Comparison of ENCODE assay signal across 8 cellular contexts in genomic region chr17:7280519-7281073, GRCh38. TPM values are rescaled to one million over a fixed set of nuclear protein-coding genes. Genes with fewer than 3 reads are reported as not detected.
DNase-seq lines count a peak whose midpoint lies in the region; ATAC-seq, FAIRE-seq and TF ChIP-seq lines count a peak whose summit lies in the region.

No MANE protein-coding gene starts in this region.

- peaks cover 0 to 14% of the 10 kb centered on the region in 2 donors for H3K4me1 ChIP-seq in kidney (ENCODE audit: control insufficient read depth in 1 of 2, insufficient read depth in 1 of 2, low read depth in 1 of 2, low read length in 2 of 2)

- peak overlapping the region; percentile 35 to 46 for H3K4me3 ChIP-seq in kidney (ENCODE audit: low read length in 2 of 2)

- no peak for FAIRE-seq in kidney (lab: Jason Lieb, UNC)

- peak overlapping the region; percentile 52 to 84 for H3K9ac ChIP-seq in kidney (ENCODE audit: low read length in 2 of 2)

- H3K27ac ChIP-seq in kidney (ENCODE audit: low read depth in 2 of 2, low read length in 2 of 2), result peak overlapping the region; percentile 90 to 94

- TF ChIP-seq CTCF in GM10266 (IDR thresholded peaks at IDR 0.05; ENCODE audit: control insufficient read depth, insufficient read depth, low read depth, missing control alignments) (peak; percentile 82), kidney (IDR thresholded peaks at IDR 0.05; ENCODE audit: borderline replicate concordance, extremely low read depth, insufficient read depth) (peak; percentile 92)

- intact Hi-C loops in kidney (cut with DNase I), result no loop called here

- ATAC-seq in HG03066 (IDR thresholded peaks at IDR 0.05; ENCODE audit: low read depth, unreplicated experiment), result peak; percentile 59
- no peak for ATAC-seq in HG02870 (IDR thresholded peaks at IDR 0.05; ENCODE audit: unreplicated experiment)

- H3K9me3 ChIP-seq in kidney (ENCODE audit: control insufficient read depth in 1 of 2, low read length in 2 of 2), result no peaks in the 10 kb centered on the region

- peak; percentile 85 for DNase-seq in GM10266 (ENCODE audit: extremely low spot score)
- DNase-seq in NCI-H226, result peak; percentile 71
- peak; percentile 79 to 81 for DNase-seq in activated CD4-positive, alpha-beta T cell treated with anti-CD3 and anti-CD28 coated beads for 24 hours (ENCODE audit: low read depth in 2 of 2)
- DNase-seq in cerebellum (ENCODE audit: low spot score), result peak; percentile 85
- peak; percentile 91 for DNase-seq in kidney
- peak; percentile 90 for DNase-seq in stimulated activated CD4-positive, alpha-beta T cell treated with anti-CD3 and anti-CD28 coated beads, Interleukin-15, amount 100 ng/mL, for 24 hours

- H3K36me3 ChIP-seq in kidney (ENCODE audit: control insufficient read depth in 1 of 2, insufficient read depth in 2 of 2, low read length in 2 of 2), result no peaks in the 10 kb centered on the region

RNA-seq across cellular contexts. Expression of gene SLC2A4, which starts 0.9 kb away (rescaled TPM):
- total RNA-seq in cerebellum, result 0.18 TPM
- total RNA-seq in kidney, result 4.2 TPM
- 2.8 TPM for polyA plus RNA-seq in kidney (ENCODE audit: insufficient read depth, low read depth, low replicate concordance)

RNA-seq across cellular contexts. Expression of gene YBX2, which starts 13.8 kb away (rescaled TPM):
- total RNA-seq in cerebellum (1.5 TPM), kidney (1.3 TPM)
- 3.3 TPM for polyA plus RNA-seq in kidney (ENCODE audit: insufficient read depth, low read depth, low replicate concordance)

RNA-seq across cellular contexts. Expression of gene CLDN7, which starts 18.3 kb away (rescaled TPM):
- total RNA-seq in cerebellum (0.54 TPM), kidney (233 TPM)
- polyA plus RNA-seq in kidney (ENCODE audit: insufficient read depth, low read depth, low replicate concordance), result 119 TPM

RNA-seq across cellular contexts. Expression of gene EIF5A, which starts 26.8 kb away (rescaled TPM):
- total RNA-seq in cerebellum (81.6 TPM), kidney (306 TPM)
- 434 TPM for polyA plus RNA-seq in kidney (ENCODE audit: insufficient read depth, low read depth, low replicate concordance)

RNA-seq across cellular contexts. Expression of gene ELP5, which starts 28.6 kb away (rescaled TPM):
- 20.0 TPM for total RNA-seq in cerebellum
- total RNA-seq in kidney, result 41.9 TPM
- 110 TPM for polyA plus RNA-seq in kidney (ENCODE audit: insufficient read depth, low read depth, low replicate concordance)

Comparison
In these comparisons a context has a peak if more than half of its experiments do, and no peak if none do; other contexts are left out.
1. RNA of gene CLDN7, which starts 18.3 kb away (total RNA-seq): 233 TPM in kidney (single experiment); 0.54 TPM in cerebellum (single experiment); every median in the first group is over 100 times any median in the second.
2. Peak in every context shown above with its lines, with median percentiles within 50 percentile points of each other: DNase-seq.